ENCODE assay signal across 11 cellular contexts in the genomic region with DNA sequence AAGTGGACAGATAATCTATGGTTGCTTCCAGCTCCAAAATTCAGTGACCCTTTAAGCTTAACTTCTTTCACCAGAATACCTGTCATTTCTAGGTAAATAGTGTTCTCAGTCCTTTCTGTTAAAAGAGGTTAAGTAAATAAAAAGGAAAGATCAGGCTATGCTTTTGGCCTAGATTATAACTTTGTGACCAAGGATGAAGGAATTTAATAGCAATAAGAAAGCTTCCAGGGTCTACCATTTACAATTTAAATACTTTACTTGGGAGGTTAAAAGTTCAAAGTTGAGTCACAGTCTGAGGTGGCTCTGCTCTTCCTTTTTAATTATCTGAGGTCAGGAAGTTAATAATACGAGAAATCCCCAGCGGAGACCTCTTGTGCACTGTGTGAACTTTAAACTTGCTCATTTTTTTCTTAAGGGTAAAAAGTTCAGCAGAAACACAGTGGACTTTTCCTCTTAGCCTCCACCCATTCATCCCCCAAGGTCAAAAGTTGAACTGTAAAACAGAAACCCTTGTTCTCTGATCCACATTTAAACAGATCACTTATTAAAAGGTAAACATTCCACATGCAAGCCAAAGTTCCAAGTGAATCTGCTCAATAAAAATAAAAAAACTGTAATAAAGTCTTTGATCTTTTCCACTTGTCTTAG.
A peak's percentile ranks its signal among the peaks of the same experiment; 100 is the strongest.
DNase-seq lines count a peak whose midpoint lies in the region; ATAC-seq, FAIRE-seq and TF ChIP-seq lines count a peak whose summit lies in the region.
"Had no signal": no experiment of that assay in that cellular context is flagged by ENCODE, and none has a peak within 500 bp of the region (broad histone marks: within the 10 kb centered on the region; RNA-seq: fewer than 3 reads in every experiment).

No MANE protein-coding gene starts in this region.

- H3K27me3 ChIP-seq in K562 (ENCODE audit: control insufficient read depth in 2 of 2, insufficient read depth in 2 of 2, low read length in 2 of 2) (no peaks in the 10 kb centered on the region), ovary (no peaks in the 10 kb centered on the region)
- H3K27me3 ChIP-seq: ascending aorta had no signal

- peak in 1 of 4 experiments; percentile 30 for DNase-seq in K562 (ENCODE audit: extremely low read depth in 1 of 4, low spot score in 3 of 4)
- DNase-seq in nephron progenitor cell: no peak
- DNase-seq in ovary: no peak
- no peak for DNase-seq in KBM-7
- DNase-seq in iPS-NIHi11 (ENCODE audit: low spot score): no peak
- DNase-seq: T-cell had no signal

- no peak for TF ChIP-seq RAD21 in K562 (CRISPR knock-in tag; conservative IDR thresholded peaks at IDR 0.05 in 1 of 2, IDR thresholded peaks at IDR 0.05 in 1 of 2)

- H3K4me1 Mint-ChIP-seq in nephron progenitor cell: peaks cover 49% of the 10 kb centered on the region

- no peaks in the 10 kb centered on the region for H3K9me1 ChIP-seq in K562 (ENCODE audit: control insufficient read depth, insufficient read depth, low read length)

- FAIRE-seq in K562 (lab: Jason Lieb, UNC): no peak

- TF ChIP-seq POLR2A in K562 (conservative IDR thresholded peaks at IDR 0.05) (no peak), ovary (IDR thresholded peaks at IDR 0.05) (no peak)

- no peaks in the 10 kb centered on the region for H3K27me3 Mint-ChIP-seq in nephron progenitor cell (ENCODE audit: low read depth, poor library complexity)

- H3K4me2 ChIP-seq in K562 (ENCODE audit: insufficient read depth, low read length): no peak overlapping the region

- H3K9me3 ChIP-seq in K562 (replicated peaks; ENCODE audit: control insufficient read depth, insufficient read depth, low read depth, low read length) (no peaks in the 10 kb centered on the region), ovary (no peaks in the 10 kb centered on the region)
- H3K9me3 ChIP-seq: ascending aorta had no signal

- no peak overlapping the region for H3K4me3 ChIP-seq in K562
- H3K4me3 ChIP-seq in ovary: no peak overlapping the region
- H3K4me3 ChIP-seq: ascending aorta, lung had no signal

- 6% methylated on average over 2 of the region's 2 CpGs for WGBS in K562 (ENCODE audit: insufficient coverage, low coverage, missing lambda C conversion rate)
- WGBS in ovary, 3 donors: 52 to 63% (median 56%) methylated on average over 2 of the region's 2 CpGs

- H3K36me3 Mint-ChIP-seq in nephron progenitor cell (ENCODE audit: low read depth): peaks cover 27% of the 10 kb centered on the region
- H3K36me3 Mint-ChIP-seq: T-cell had no signal

- H4K20me1 ChIP-seq in K562 (replicated peaks; ENCODE audit: control insufficient read depth, insufficient read depth, low read length): no peaks in the 10 kb centered on the region

- ATAC-seq in GM18508 (IDR thresholded peaks at IDR 0.05; ENCODE audit: insufficient read depth, unreplicated experiment): peak; percentile 66
- ATAC-seq in HG03095 (IDR thresholded peaks at IDR 0.05; ENCODE audit: unreplicated experiment): peak; percentile 38
- ATAC-seq in K562: no peak
- no peak for ATAC-seq in GM21825 (IDR thresholded peaks at IDR 0.05; ENCODE audit: unreplicated experiment)
- ATAC-seq: T-cell had no signal

- TF ChIP-seq CTCF in K562 (IDR thresholded peaks at IDR 0.05 in 2 of 3, conservative IDR thresholded peaks at IDR 0.05 in 1 of 3; ENCODE audit: insufficient read depth in 2 of 3, low read depth in 1 of 3, low read length in 3 of 3) (no peak), nephron progenitor cell (IDR thresholded peaks at IDR 0.05) (no peak), ovary (IDR thresholded peaks at IDR 0.05) (no peak)

- H3K4me1 ChIP-seq in K562 (replicated peaks in 1 of 2; ENCODE audit: control insufficient read depth in 2 of 2, insufficient read depth in 2 of 2, low read length in 2 of 2) (peaks cover 0 to 19% of the 10 kb centered on the region in 2 experiments; a peak in 2 of 5 replicates), ovary (ENCODE audit: insufficient read depth) (peaks cover 2% of the 10 kb centered on the region)
- H3K4me1 ChIP-seq: ascending aorta had no signal

- peaks cover 22% of the 10 kb centered on the region for H3K9me3 Mint-ChIP-seq in nephron progenitor cell
- H3K9me3 Mint-ChIP-seq: T-cell had no signal

- CTCF ChIA-PET in K562 (lab: Yijun Ruan, JAX; ENCODE audit: low intra/inter-chr PET ratio): no interaction called here

- peak overlapping the region; percentile 28 for H3K4me3 Mint-ChIP-seq in nephron progenitor cell
- H3K4me3 Mint-ChIP-seq: T-cell had no signal

- H3K36me3 ChIP-seq in K562 (ENCODE audit: control insufficient read depth, insufficient read depth, low read length) (no peaks in the 10 kb centered on the region), ovary (no peaks in the 10 kb centered on the region)
- H3K36me3 ChIP-seq: ascending aorta had no signal

- BruUV-seq in K562 (replicated peaks; lab: Mats Ljungman, UMichigan): no TSS peak

- H3K9ac ChIP-seq in K562 (ENCODE audit: insufficient read depth in 1 of 2, low read depth in 2 of 2, low read length in 2 of 2): no peak overlapping the region

- H3K27ac ChIP-seq in K562 (ENCODE audit: extremely low read depth, low read depth, low read length) (peak overlapping the region; percentile 25; the same call in 1 of the 3 replicates), ovary (no peak overlapping the region)
- H3K27ac ChIP-seq: ascending aorta had no signal

- in situ Hi-C loops in K562 (cut with MboI): no loop called here
- in situ Hi-C loops in KBM-7 (cut with MboI; ENCODE audit: low pct_unique_long_range_greater_than_20kb, low sequenced_read_pairs): no loop called here

- H2AFZ ChIP-seq in K562 (ENCODE audit: low read depth, low read length): peak overlapping the region; percentile 53; the same call in 1 of the 2 replicates

- no peak for TF ChIP-seq EP300 in K562 (IDR thresholded peaks at IDR 0.05; ENCODE audit: low read length)
- TF ChIP-seq EP300 in ovary (IDR thresholded peaks at IDR 0.05): no peak

- no peaks in the 10 kb centered on the region for H3K79me2 ChIP-seq in K562 (ENCODE audit: control insufficient read depth, insufficient read depth, low read length)

- H3K27ac Mint-ChIP-seq in nephron progenitor cell: peak overlapping the region; percentile 70
- H3K27ac Mint-ChIP-seq: T-cell had no signal

- POLR2A ChIA-PET in K562 (lab: Yijun Ruan, JAX): interaction anchor here (0.8 kb wide), 1 partner anchor 12 kb away, joined by 4 read pairs; no protein-coding TSS in a partner anchor

- intact Hi-C loops in K562 (cut with micrococcal nuclease) (no loop called here), ovary (cut with DNase I) (no loop called here)

TF ChIP-seq in K562, 482 proteins besides CTCF, POLR2A, EP300 and RAD21:
- TF ChIP-seq SRSF1 (IDR thresholded peaks at IDR 0.05; ENCODE audit: low read depth, low read length) (no peak), NR2C1 (IDR thresholded peaks at IDR 0.05) (0 out of 2 replicates have a peak, but pooled peaks have one; percentile 28), NR2C1 (tag; IDR thresholded peaks at IDR 0.05) (no peak)

Comparison
In these comparisons a context has a peak if more than half of its experiments do, and no peak if none do; other contexts are left out.
1. ATAC-seq: peak in GM18508 (single experiment) and HG03095 (single experiment); none in K562 (single experiment) and GM21825 (single experiment).